Comparison of ENCODE assay signal across 15 cellular contexts in the genomic region with DNA sequence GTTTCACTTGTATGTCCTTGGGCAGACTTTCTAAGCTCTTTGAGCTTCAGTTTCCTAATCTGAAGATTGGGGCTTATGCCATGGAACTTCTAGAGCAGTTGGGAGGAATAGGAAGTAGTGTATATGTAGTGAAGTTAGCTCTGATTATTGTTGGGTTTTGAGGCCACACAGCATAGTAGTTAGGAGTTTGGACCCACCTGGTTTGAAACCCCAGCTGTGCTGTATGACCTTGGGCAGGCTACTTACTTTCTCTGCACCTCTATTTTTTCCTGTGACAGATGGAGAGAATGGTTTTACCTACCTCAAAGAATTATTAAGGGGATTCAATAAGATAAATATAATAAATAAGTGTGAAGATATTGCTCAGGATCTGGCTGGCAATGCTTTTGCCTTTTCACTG.
DNase-seq lines count a peak whose midpoint lies in the region; ATAC-seq, FAIRE-seq and TF ChIP-seq lines count a peak whose summit lies in the region.
"Had no signal": no experiment of that assay in that cellular context is flagged by ENCODE, and none has a peak within 500 bp of the region (broad histone marks: within the 10 kb centered on the region; RNA-seq: fewer than 3 reads in every experiment).

No MANE protein-coding gene starts in this region.

- H4K20me1 ChIP-seq in GM12878 (ENCODE audit: control insufficient read depth, insufficient read depth) = no peaks in the 10 kb centered on the region

- DNase-seq in GM12878 (ENCODE audit: low read depth, low spot score) (no peak), KBM-7 (no peak), NCI-H146 treated with DMSO at 0.1 percent for 48 hours (lab: John Stamatoyannopoulos, UW; ENCODE audit: unreplicated experiment) (no peak)
- DNase-seq in activated CD8-positive, alpha-beta T cell treated with anti-CD3 and anti-CD28 coated beads for 36 hours = no peak
- DNase-seq: DMS79 treated with DMSO at 0.1 percent for 48 hours, NCI-H1694 treated with DMSO at 0.1 percent for 48 hours, T-helper 1 cell had no signal

- peaks cover 5% of the 10 kb centered on the region; the same call in 2 of the 3 replicates for H3K9me3 ChIP-seq in GM12878 (replicated peaks; ENCODE audit: control insufficient read depth, insufficient read depth, low read length)

- SMC1A ChIA-PET in GM12878 (lab: Charles Lee; ENCODE audit: uncharacterized antibody, unreplicated experiment) = interaction anchor here (0.6 to 3.4 kb wide), 22 partner anchors 9 to 176 kb away, joined by 3 to 32 read pairs (median 6); no protein-coding TSS in a partner anchor

- no peaks in the 10 kb centered on the region for H3K79me2 ChIP-seq in GM12878 (ENCODE audit: control insufficient read depth, insufficient read depth, low read length)

- no peak overlapping the region for H3K27ac Mint-ChIP-seq in activated CD8-positive, alpha-beta T cell treated with anti-CD3 and anti-CD28 coated beads for 36 hours
- H3K27ac Mint-ChIP-seq: activated CD4-positive, alpha-beta T cell treated with anti-CD3 and anti-CD28 coated beads, Interleukin-2, amount 10 ng/mL, durations not matched to agents 24 days and 14 days; brain; stimulated activated effector memory CD8-positive, alpha-beta T cell treated with anti-CD3 and anti-CD28 coated beads, Interleukin-12 subunit alpha, Interleukin-12 subunit beta, amount 100 ng/mL, for 72 hours had no signal

- in situ Hi-C loops in GM12878 (cut with MboI) (no loop called here), KBM-7 (cut with MboI; ENCODE audit: low pct_unique_long_range_greater_than_20kb, low sequenced_read_pairs) (no loop called here)

- peak overlapping the region; percentile 43; the same call in 1 of the 2 replicates for H3K4me2 ChIP-seq in GM12878 (ENCODE audit: control insufficient read depth, insufficient read depth)

- no peaks in the 10 kb centered on the region for H3K36me3 Mint-ChIP-seq in activated CD8-positive, alpha-beta T cell treated with anti-CD3 and anti-CD28 coated beads for 36 hours (ENCODE audit: low read depth)
- H3K36me3 Mint-ChIP-seq: brain; stimulated activated effector memory CD8-positive, alpha-beta T cell treated with anti-CD3 and anti-CD28 coated beads, Interleukin-12 subunit alpha, Interleukin-12 subunit beta, amount 100 ng/mL, for 72 hours had no signal

- H3K4me3 Mint-ChIP-seq in activated CD8-positive, alpha-beta T cell treated with anti-CD3 and anti-CD28 coated beads for 36 hours = no peak overlapping the region
- H3K4me3 Mint-ChIP-seq: activated CD4-positive, alpha-beta T cell treated with anti-CD3 and anti-CD28 coated beads, Interleukin-2, amount 10 ng/mL, durations not matched to agents 24 days and 14 days; brain; stimulated activated effector memory CD8-positive, alpha-beta T cell treated with anti-CD3 and anti-CD28 coated beads, Interleukin-12 subunit alpha, Interleukin-12 subunit beta, amount 100 ng/mL, for 72 hours had no signal

- H3K4me1 ChIP-seq in GM12878 (ENCODE audit: control insufficient read depth, insufficient read depth, low read length) = peaks cover 21% of the 10 kb centered on the region

- H3K9ac ChIP-seq in GM12878 (ENCODE audit: control insufficient read depth, insufficient read depth, low read length) = no peak overlapping the region; the same call in 1 of the 2 replicates

- peaks cover 6% of the 10 kb centered on the region for H3K9me3 Mint-ChIP-seq in activated CD8-positive, alpha-beta T cell treated with anti-CD3 and anti-CD28 coated beads for 36 hours
- H3K9me3 Mint-ChIP-seq: brain; stimulated activated effector memory CD8-positive, alpha-beta T cell treated with anti-CD3 and anti-CD28 coated beads, Interleukin-12 subunit alpha, Interleukin-12 subunit beta, amount 100 ng/mL, for 72 hours had no signal

- no peak for TF ChIP-seq RAD21 in GM12878 (IDR thresholded peaks at IDR 0.05; ENCODE audit: insufficient read depth, low read depth, low read length)

- H3K27ac ChIP-seq in GM12878 (ENCODE audit: control insufficient read depth, insufficient read depth) = peak overlapping the region; percentile 60

- no peaks in the 10 kb centered on the region for H3K27me3 ChIP-seq in GM12878 (replicated peaks in 1 of 2; ENCODE audit: control insufficient read depth in 2 of 2, insufficient read depth in 2 of 2, low read length in 1 of 2)

- RAD21 ChIA-PET in GM12878 (lab: Charles Lee; ENCODE audit: unreplicated experiment) = interaction anchor here (0.7 to 2.6 kb wide), 12 partner anchors 12 to 133 kb away, joined by 3 to 26 read pairs (median 4); no protein-coding TSS in a partner anchor

- TF ChIP-seq POLR2A in GM12878 (IDR thresholded peaks at IDR 0.05; ENCODE audit: low read depth, low read length) = no peak

- intact Hi-C loops in GM12878 (cut with micrococcal nuclease; ENCODE audit: unreplicated experiment) = no loop called here
- intact Hi-C loops in activated CD8-positive, alpha-beta T cell treated with anti-CD3 and anti-CD28 coated beads for 36 hours (cut with micrococcal nuclease) = no loop called here

- H3K4me1 Mint-ChIP-seq in activated CD8-positive, alpha-beta T cell treated with anti-CD3 and anti-CD28 coated beads for 36 hours (ENCODE audit: low read depth) = peaks cover 9% of the 10 kb centered on the region
- H3K4me1 Mint-ChIP-seq: brain had no signal

- no peak overlapping the region for H3K4me3 ChIP-seq in GM12878

- H3K27me3 Mint-ChIP-seq in activated CD8-positive, alpha-beta T cell treated with anti-CD3 and anti-CD28 coated beads for 36 hours = peaks cover 10% of the 10 kb centered on the region

- CTCF ChIA-PET in GM12878 (lab: Yijun Ruan, JAX) = interaction anchor here (0.8 to 2.1 kb wide), 10 partner anchors 13 to 120 kb away, joined by 3 to 7 read pairs (median 5); no protein-coding TSS in a partner anchor
- CTCF ChIA-PET in activated CD8-positive, alpha-beta T cell treated with anti-CD3 and anti-CD28 coated beads for 36 hours (lab: Charles Lee) = no interaction called here

- no TSS peak for BruUV-seq in GM12878 (replicated peaks; lab: Mats Ljungman, UMichigan)

- no peak for TF ChIP-seq CTCF in GM12878 (IDR thresholded peaks at IDR 0.05 in 2 of 3, conservative IDR thresholded peaks at IDR 0.05 in 1 of 3; ENCODE audit: control insufficient read depth in 2 of 3, extremely low read depth in 1 of 3, insufficient read depth in 1 of 3, low read depth in 3 of 3, low read length in 3 of 3)
- TF ChIP-seq CTCF in activated CD8-positive, alpha-beta T cell treated with anti-CD3 and anti-CD28 coated beads for 36 hours (IDR thresholded peaks at IDR 0.05) = no peak

- no peaks in the 10 kb centered on the region for H3K36me3 ChIP-seq in GM12878 (ENCODE audit: control insufficient read depth in 2 of 2, insufficient read depth in 2 of 2, low read length in 1 of 2)

- TF ChIP-seq EP300 in GM12878 (IDR thresholded peaks at IDR 0.05; ENCODE audit: borderline replicate concordance in 1 of 2, control insufficient read depth in 1 of 2, low read depth in 2 of 2, low read length in 2 of 2) = no peak

- peak overlapping the region; percentile 76 for H2AFZ ChIP-seq in GM12878 (ENCODE audit: control insufficient read depth, low read depth, low read length)

- POLR2A ChIA-PET in GM12878 (lab: Charles Lee) = interaction anchor here (0.8 to 1.7 kb wide), 4 partner anchors 14 to 125 kb away, joined by 3 to 12 read pairs (median 3); no protein-coding TSS in a partner anchor
- POLR2A ChIA-PET in activated CD8-positive, alpha-beta T cell treated with anti-CD3 and anti-CD28 coated beads for 36 hours (lab: Charles Lee) = interaction anchor here (0.8 kb wide), 1 partner anchor 13 kb away, joined by 3 read pairs; no protein-coding TSS in a partner anchor

- peak; percentile 83 for FAIRE-seq in GM12878 (lab: Jason Lieb, UNC)
- FAIRE-seq: HepG2 had no signal

- ATAC-seq in GM18502 (IDR thresholded peaks at IDR 0.05; ENCODE audit: poor library complexity, unreplicated experiment) = peak; percentile 37
- ATAC-seq in GM21381 (IDR thresholded peaks at IDR 0.05; ENCODE audit: unreplicated experiment) = peak; percentile 29
- ATAC-seq in HG03045 (IDR thresholded peaks at IDR 0.05; ENCODE audit: unreplicated experiment) = peak; percentile 29
- ATAC-seq in GM12878 = peak; percentile 28
- ATAC-seq in activated CD8-positive, alpha-beta T cell treated with anti-CD3 and anti-CD28 coated beads for 36 hours = no peak
- ATAC-seq in HG03460 (IDR thresholded peaks at IDR 0.05; ENCODE audit: unreplicated experiment) = no peak
- ATAC-seq: HepG2 had no signal

TF ChIP-seq in GM12878, 131 proteins besides CTCF, POLR2A, EP300 and RAD21 (continues in another document):
- TF ChIP-seq, protein P1, sequence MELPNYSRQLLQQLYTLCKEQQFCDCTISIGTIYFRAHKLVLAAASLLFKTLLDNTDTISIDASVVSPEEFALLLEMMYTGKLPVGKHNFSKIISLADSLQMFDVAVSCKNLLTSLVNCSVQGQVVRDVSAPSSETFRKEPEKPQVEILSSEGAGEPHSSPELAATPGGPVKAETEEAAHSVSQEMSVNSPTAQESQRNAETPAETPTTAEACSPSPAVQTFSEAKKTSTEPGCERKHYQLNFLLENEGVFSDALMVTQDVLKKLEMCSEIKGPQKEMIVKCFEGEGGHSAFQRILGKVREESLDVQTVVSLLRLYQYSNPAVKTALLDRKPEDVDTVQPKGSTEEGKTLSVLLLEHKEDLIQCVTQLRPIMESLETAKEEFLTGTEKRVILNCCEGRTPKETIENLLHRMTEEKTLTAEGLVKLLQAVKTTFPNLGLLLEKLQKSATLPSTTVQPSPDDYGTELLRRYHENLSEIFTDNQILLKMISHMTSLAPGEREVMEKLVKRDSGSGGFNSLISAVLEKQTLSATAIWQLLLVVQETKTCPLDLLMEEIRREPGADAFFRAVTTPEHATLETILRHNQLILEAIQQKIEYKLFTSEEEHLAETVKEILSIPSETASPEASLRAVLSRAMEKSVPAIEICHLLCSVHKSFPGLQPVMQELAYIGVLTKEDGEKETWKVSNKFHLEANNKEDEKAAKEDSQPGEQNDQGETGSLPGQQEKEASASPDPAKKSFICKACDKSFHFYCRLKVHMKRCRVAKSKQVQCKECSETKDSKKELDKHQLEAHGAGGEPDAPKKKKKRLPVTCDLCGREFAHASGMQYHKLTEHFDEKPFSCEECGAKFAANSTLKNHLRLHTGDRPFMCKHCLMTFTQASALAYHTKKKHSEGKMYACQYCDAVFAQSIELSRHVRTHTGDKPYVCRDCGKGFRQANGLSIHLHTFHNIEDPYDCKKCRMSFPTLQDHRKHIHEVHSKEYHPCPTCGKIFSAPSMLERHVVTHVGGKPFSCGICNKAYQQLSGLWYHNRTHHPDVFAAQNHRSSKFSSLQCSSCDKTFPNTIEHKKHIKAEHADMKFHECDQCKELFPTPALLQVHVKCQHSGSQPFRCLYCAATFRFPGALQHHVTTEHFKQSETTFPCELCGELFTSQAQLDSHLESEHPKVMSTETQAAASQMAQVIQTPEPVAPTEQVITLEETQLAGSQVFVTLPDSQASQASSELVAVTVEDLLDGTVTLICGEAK (IDR thresholded peaks at IDR 0.05; ENCODE audit: borderline replicate concordance) = no peak

Comparison
In these comparisons a context has a peak if more than half of its experiments do, and no peak if none do; other contexts are left out.
1. ATAC-seq: peak in GM18502 (single experiment), GM21381 (single experiment), HG03045 (single experiment) and GM12878 (single experiment); none in activated CD8-positive, alpha-beta T cell treated with anti-CD3 and anti-CD28 coated beads for 36 hours (single experiment) and HG03460 (single experiment).